Comparison of ENCODE assay signal across 30 cellular contexts in the genomic region with DNA sequence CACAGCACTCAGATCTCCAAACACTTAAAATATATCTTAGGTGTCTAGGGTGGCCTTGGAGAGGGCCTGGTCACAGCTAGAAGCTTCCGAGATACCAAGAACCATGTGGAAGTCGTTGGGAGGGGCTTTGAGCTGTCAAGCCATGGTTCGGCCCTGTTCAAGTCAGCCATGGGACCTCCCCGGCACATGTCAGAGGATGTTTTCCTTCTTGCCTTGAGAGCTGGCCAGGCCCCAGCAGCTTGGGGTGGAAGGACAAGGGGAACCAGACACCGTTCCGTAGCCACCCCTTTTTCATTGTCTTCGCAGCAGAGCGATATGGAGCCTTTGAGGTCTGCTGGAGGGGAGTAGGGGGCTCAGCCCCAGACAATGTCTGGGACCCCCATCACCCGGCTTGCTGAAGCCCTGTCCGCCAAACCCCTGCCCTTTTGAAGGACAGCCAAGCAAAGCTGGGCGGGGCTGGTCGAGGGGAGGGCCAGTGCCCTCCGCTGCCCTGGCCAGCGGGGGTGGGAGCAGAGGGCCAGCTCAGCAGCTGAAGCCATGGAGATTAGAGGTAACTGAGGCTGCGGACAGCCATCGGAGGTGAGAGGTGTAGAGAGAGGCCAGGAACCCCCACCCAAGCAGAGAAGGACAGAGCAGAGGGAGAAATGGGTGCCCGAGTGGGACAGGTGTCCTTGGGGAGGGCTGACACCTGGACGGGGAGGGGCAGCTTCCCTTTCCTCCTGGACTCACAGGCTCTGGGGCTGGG. TPM values are rescaled to one million over a fixed set of nuclear protein-coding genes. Genes with fewer than 3 reads are reported as not detected.
A peak's percentile ranks its signal among the peaks of the same experiment; 100 is the strongest.
DNase-seq lines count a peak whose midpoint lies in the region; TF ChIP-seq lines count a peak whose summit lies in the region.
"Had no signal": no experiment of that assay in that cellular context is flagged by ENCODE, and none has a peak within 500 bp of the region (broad histone marks: within the 10 kb centered on the region; RNA-seq: fewer than 3 reads in every experiment).

No MANE protein-coding gene starts in this region.

- DNase-seq in CD14-positive monocyte (ENCODE audit: low spot score) (peak; percentile 38), GM13976 (ENCODE audit: low spot score) (peak; percentile 22), endodermal cell (no peak), prostate gland (ENCODE audit: low spot score) (peak; percentile 74), NCI-H1694 (lab: John Stamatoyannopoulos, UW) (no peak), NCI-H1930 (lab: John Stamatoyannopoulos, UW) (no peak)
- no peak for DNase-seq in stimulated activated CD4-positive, alpha-beta T cell treated with anti-CD3 and anti-CD28 coated beads, Interleukin-2, amount 100 ng/mL, for 48 hours
- no peak for DNase-seq in CD4-positive, alpha-beta memory T cell
- DNase-seq: activated B cell treated with CpG ODN at 0.5 μM for 24 hours; activated CD8-positive, alpha-beta T cell treated with anti-CD3 and anti-CD28 coated beads for 36 hours; activated naive CD4-positive, alpha-beta T cell treated with Interleukin-2 at 50 U/mL for 16 hours; activated T-cell treated with anti-CD3 and anti-CD28 coated beads, Interleukin-2, amount 50 U/mL, for 1 hour; amygdala; CD4-positive, alpha-beta T cell; DND-41; effector CD4-positive, alpha-beta T cell; glutamatergic neuron; MG63; NCI-H2171; NCI-H82; stimulated activated CD4-positive, alpha-beta T cell treated with anti-CD3 and anti-CD28 coated beads, Interleukin-4, amount 100 ng/mL, for 24 hours had no signal

- H3K9me3 Mint-ChIP-seq in CD14-positive monocyte (peaks cover 0 to 5% (median 0%) of the 10 kb centered on the region in 7 donors), endodermal cell (no peaks in the 10 kb centered on the region)
- H3K9me3 Mint-ChIP-seq in CD4-positive, alpha-beta memory T cell, result peaks cover 0 to 4% (median 0%) of the 10 kb centered on the region in 8 donors
- H3K9me3 Mint-ChIP-seq: activated B cell treated with CpG ODN at 0.5 μM for 24 hours; activated CD8-positive, alpha-beta T cell treated with anti-CD3 and anti-CD28 coated beads for 36 hours; CD4-positive, alpha-beta T cell; IgD-negative memory B cell; T-helper 2 cell treated with Interferon-gamma antibody and Interleukin-4, amounts not matched to agents 5 μg/mL and 100 μg/mL, for 36 hours had no signal

- CTCF ChIA-PET in CD4-positive, alpha-beta memory T cell (lab: Charles Lee; ENCODE audit: partially characterized antibody), result no interaction called here

- H3K27me3 ChIP-seq in endodermal cell (ENCODE audit: control insufficient read depth, insufficient read depth, low read length, poor library complexity, severe bottlenecking), result peaks cover 19% of the 10 kb centered on the region
- no peaks in the 10 kb centered on the region for H3K27me3 ChIP-seq in prostate gland (replicated peaks; ENCODE audit: insufficient read depth)
- H3K27me3 ChIP-seq in CD4-positive, alpha-beta memory T cell (ENCODE audit: insufficient read depth, low read length), result no peaks in the 10 kb centered on the region

- H3K4me1 Mint-ChIP-seq in CD14-positive monocyte (no peaks in the 10 kb centered on the region), endodermal cell (peaks cover 41% of the 10 kb centered on the region)
- peaks cover 0 to 4% (median 2%) of the 10 kb centered on the region in 4 donors for H3K4me1 Mint-ChIP-seq in CD4-positive, alpha-beta memory T cell
- H3K4me1 Mint-ChIP-seq: activated B cell treated with CpG ODN at 0.5 μM for 24 hours, IgD-negative memory B cell had no signal

- H3K36me3 Mint-ChIP-seq in CD14-positive monocyte (no peaks in the 10 kb centered on the region), endodermal cell (ENCODE audit: low read depth) (no peaks in the 10 kb centered on the region)
- H3K36me3 Mint-ChIP-seq in CD4-positive, alpha-beta memory T cell, result no peaks in the 10 kb centered on the region
- H3K36me3 Mint-ChIP-seq: IgD-negative memory B cell had no signal

- intact Hi-C loops in CD14-positive monocyte (cut with micrococcal nuclease) (no loop called here), prostate gland (cut with DNase I) (no loop called here)
- intact Hi-C loops in CD4-positive, alpha-beta memory T cell (cut with micrococcal nuclease), result no loop called here

- TF ChIP-seq POLR2A in prostate gland (IDR thresholded peaks at IDR 0.05), result peak; percentile 39

- no peak for TF ChIP-seq CTCF in CD14-positive monocyte (IDR thresholded peaks at IDR 0.05)
- no peak for TF ChIP-seq CTCF in GM13976 (IDR thresholded peaks at IDR 0.05; ENCODE audit: borderline replicate concordance, control extremely low read depth, extremely low read depth, insufficient read depth, missing control alignments)
- TF ChIP-seq CTCF in endodermal cell (conservative IDR thresholded peaks at IDR 0.05), result no peak
- no peak for TF ChIP-seq CTCF in prostate gland (IDR thresholded peaks at IDR 0.05)

- H3K9me3 ChIP-seq in endodermal cell (ENCODE audit: control insufficient read depth, low read length) (no peaks in the 10 kb centered on the region), prostate gland (no peaks in the 10 kb centered on the region)
- no peaks in the 10 kb centered on the region for H3K9me3 ChIP-seq in CD4-positive, alpha-beta memory T cell (ENCODE audit: control insufficient read depth in 1 of 2, low read length in 2 of 2)
- H3K9me3 ChIP-seq: MG63, SJSA1 had no signal

- H3K27ac Mint-ChIP-seq in CD14-positive monocyte (no peak overlapping the region), endodermal cell (peak overlapping the region; percentile 39)
- H3K27ac Mint-ChIP-seq in CD4-positive, alpha-beta memory T cell, result no peak overlapping the region
- H3K27ac Mint-ChIP-seq: activated B cell treated with CpG ODN at 0.5 μM for 24 hours; activated CD8-positive, alpha-beta T cell treated with anti-CD3 and anti-CD28 coated beads for 36 hours; CD4-positive, alpha-beta T cell; IgD-negative memory B cell; T-helper 2 cell treated with Interferon-gamma antibody and Interleukin-4, amounts not matched to agents 5 μg/mL and 100 μg/mL, for 36 hours had no signal

- no peak overlapping the region for H3K27ac ChIP-seq in endodermal cell (ENCODE audit: low read depth, low read length)
- peak overlapping the region; percentile 83 to 86 for H3K27ac ChIP-seq in prostate gland
- no peak overlapping the region for H3K27ac ChIP-seq in CD4-positive, alpha-beta memory T cell (ENCODE audit: low read depth, low read length)
- H3K27ac ChIP-seq: parathyroid adenoma, SJSA1 had no signal

- H3K27me3 Mint-ChIP-seq in CD14-positive monocyte (ENCODE audit: low read depth in 3 of 3) (peaks cover 18 to 44% (median 26%) of the 10 kb centered on the region in 3 donors), endodermal cell (ENCODE audit: insufficient read depth) (peaks cover 24% of the 10 kb centered on the region)
- peaks cover 24 to 32% of the 10 kb centered on the region in 2 donors for H3K27me3 Mint-ChIP-seq in CD4-positive, alpha-beta memory T cell

- H3K4me1 ChIP-seq in endodermal cell (ENCODE audit: control insufficient read depth, insufficient read depth, low read length), result peaks cover 11% of the 10 kb centered on the region
- H3K4me1 ChIP-seq in prostate gland (replicated peaks), result no peaks in the 10 kb centered on the region
- H3K4me1 ChIP-seq in CD4-positive, alpha-beta memory T cell (ENCODE audit: insufficient read depth, low read length), result no peaks in the 10 kb centered on the region
- H3K4me1 ChIP-seq: SJSA1 had no signal

- WGBS in endodermal cell (ENCODE audit: insufficient coverage in 1 of 2, insufficient read length in 1 of 2), 2 experiments, result 88 to 89% methylated on average over 10 to 18 of the region's 18 CpGs
- WGBS in prostate gland, result 27% methylated on average over 18 of the region's 18 CpGs

- POLR2A ChIA-PET in CD4-positive, alpha-beta memory T cell (lab: Charles Lee; ENCODE audit: partially characterized antibody), result no interaction called here

- in situ Hi-C loops in GM13976 (cut with MboI; ENCODE audit: low sequenced_read_pairs, unreplicated experiment), result no loop called here

- H3K9ac ChIP-seq in endodermal cell (ENCODE audit: extremely low read depth, low read length, poor library complexity, severe bottlenecking), result peak overlapping the region; percentile 6
- H3K9ac ChIP-seq: parathyroid adenoma had no signal

- H3K4me3 Mint-ChIP-seq in CD14-positive monocyte, result no peak overlapping the region
- no peak overlapping the region for H3K4me3 Mint-ChIP-seq in endodermal cell
- H3K4me3 Mint-ChIP-seq in CD4-positive, alpha-beta memory T cell, result no peak overlapping the region
- H3K4me3 Mint-ChIP-seq: activated B cell treated with CpG ODN at 0.5 μM for 24 hours; activated CD8-positive, alpha-beta T cell treated with anti-CD3 and anti-CD28 coated beads for 36 hours; CD4-positive, alpha-beta T cell; IgD-negative memory B cell; T-helper 2 cell treated with Interferon-gamma antibody and Interleukin-4, amounts not matched to agents 5 μg/mL and 100 μg/mL, for 36 hours had no signal

- H3K4me3 ChIP-seq in endodermal cell (ENCODE audit: low read length), result no peak overlapping the region
- peak overlapping the region; percentile 36 to 38 for H3K4me3 ChIP-seq in prostate gland
- no peak overlapping the region for H3K4me3 ChIP-seq in CD4-positive, alpha-beta memory T cell (ENCODE audit: low read length in 2 of 2)
- H3K4me3 ChIP-seq: lung, MG63, SJSA1, smooth muscle cell had no signal

- H3K36me3 ChIP-seq in endodermal cell (ENCODE audit: control insufficient read depth, insufficient read depth, low read length) (no peaks in the 10 kb centered on the region), prostate gland (no peaks in the 10 kb centered on the region)
- H3K36me3 ChIP-seq in CD4-positive, alpha-beta memory T cell (ENCODE audit: insufficient read depth, low read length), result no peaks in the 10 kb centered on the region
- H3K36me3 ChIP-seq: MG63, SJSA1 had no signal

RNA-seq across cellular contexts. Expression of gene KLK11, which starts 0.4 kb away (rescaled TPM):
- not detected for polyA plus RNA-seq in CD14-positive monocyte
- 1 to 10 TPM in 1 of 2 donors, under 1 TPM in 1; 0.29 to 2.5 TPM for total RNA-seq in endodermal cell
- not detected for polyA plus RNA-seq in endodermal cell (2013, experiment 1 of 2)
- polyA plus RNA-seq in endodermal cell (2013, experiment 2 of 2), result not detected
- 100 to 1,000 TPM in 1 of 2 donors, 10 to 100 TPM in 1; 67.7 to 315 TPM for total RNA-seq in prostate gland
- total RNA-seq in CD4-positive, alpha-beta memory T cell, result not detected
- not detected for polyA plus RNA-seq in CD4-positive, alpha-beta memory T cell
- total RNA-seq: activated B cell treated with CpG ODN at 0.5 μM for 24 hours; activated CD8-positive, alpha-beta T cell treated with anti-CD3 and anti-CD28 coated beads for 36 hours; CD4-positive, alpha-beta T cell; cerebellum; myocyte; SJSA1; subcutaneous adipose tissue had no signal
- polyA plus RNA-seq: IgD-negative memory B cell had no signal

RNA-seq across cellular contexts. Expression of gene KLK10, which starts 6.5 kb away (rescaled TPM):
- polyA plus RNA-seq in CD14-positive monocyte, result not detected
- total RNA-seq in endodermal cell (under 1 TPM; 0.46 to 0.91 TPM), prostate gland (10 to 100 TPM in 1 of 2 donors, 1 to 10 TPM in 1; 7.4 to 49.6 TPM)
- polyA plus RNA-seq in endodermal cell (2013, experiment 1 of 2), result 0.50 TPM
- 0.21 TPM for polyA plus RNA-seq in endodermal cell (2013, experiment 2 of 2)
- total RNA-seq in CD4-positive, alpha-beta memory T cell, result not detected
- polyA plus RNA-seq in CD4-positive, alpha-beta memory T cell, result not detected
- total RNA-seq: activated B cell treated with CpG ODN at 0.5 μM for 24 hours; activated CD8-positive, alpha-beta T cell treated with anti-CD3 and anti-CD28 coated beads for 36 hours; CD4-positive, alpha-beta T cell; myocyte; SJSA1 had no signal
- polyA plus RNA-seq: IgD-negative memory B cell had no signal

RNA-seq across cellular contexts. Expression of gene KLK12, which starts 8.8 kb away (rescaled TPM):
- polyA plus RNA-seq in CD14-positive monocyte, result not detected
- total RNA-seq in endodermal cell, result not detected
- not detected for polyA plus RNA-seq in endodermal cell (2013, experiment 1 of 2)
- polyA plus RNA-seq in endodermal cell (2013, experiment 2 of 2), result not detected
- under 1 TPM in 1 of 2 donors, not detected in 1; 0.73 TPM for total RNA-seq in prostate gland
- total RNA-seq in CD4-positive, alpha-beta memory T cell, result not detected
- not detected for polyA plus RNA-seq in CD4-positive, alpha-beta memory T cell
- total RNA-seq: activated B cell treated with CpG ODN at 0.5 μM for 24 hours; activated CD8-positive, alpha-beta T cell treated with anti-CD3 and anti-CD28 coated beads for 36 hours; CD4-positive, alpha-beta T cell; cerebellum; myocyte; SJSA1; subcutaneous adipose tissue had no signal
- polyA plus RNA-seq: IgD-negative memory B cell had no signal

RNA-seq across cellular contexts. Expression of gene KLK8, which starts 24.6 kb away (rescaled TPM):
- not detected for polyA plus RNA-seq in CD14-positive monocyte
- 1 to 10 TPM in 1 of 2 donors, not detected in 1; 1.1 TPM for total RNA-seq in endodermal cell
- 0.64 TPM for polyA plus RNA-seq in endodermal cell (2013, experiment 1 of 2)
- 1.0 TPM for polyA plus RNA-seq in endodermal cell (2013, experiment 2 of 2)
- total RNA-seq in prostate gland, result not detected
- total RNA-seq in CD4-positive, alpha-beta memory T cell, result not detected
- polyA plus RNA-seq in CD4-positive, alpha-beta memory T cell, result not detected
- total RNA-seq: activated B cell treated with CpG ODN at 0.5 μM for 24 hours; activated CD8-positive, alpha-beta T cell treated with anti-CD3 and anti-CD28 coated beads for 36 hours; CD4-positive, alpha-beta T cell; cerebellum; lung; myocyte; SJSA1; subcutaneous adipose tissue had no signal
- polyA plus RNA-seq: IgD-negative memory B cell, smooth muscle cell had no signal

RNA-seq across cellular contexts. Expression of gene KLK13, which starts 38.9 kb away (rescaled TPM):
- not detected for polyA plus RNA-seq in CD14-positive monocyte
- total RNA-seq in endodermal cell, result 1 to 10 TPM in 1 of 2 donors, under 1 TPM in 1; 0.42 to 3.4 TPM
- not detected for polyA plus RNA-seq in endodermal cell (2013, experiment 1 of 2)
- not detected for polyA plus RNA-seq in endodermal cell (2013, experiment 2 of 2)
- under 1 TPM in 1 of 2 donors, not detected in 1; 0.77 TPM for total RNA-seq in prostate gland
- total RNA-seq in CD4-positive, alpha-beta memory T cell, result not detected
- not detected for polyA plus RNA-seq in CD4-positive, alpha-beta memory T cell
- total RNA-seq: activated B cell treated with CpG ODN at 0.5 μM for 24 hours; activated CD8-positive, alpha-beta T cell treated with anti-CD3 and anti-CD28 coated beads for 36 hours; CD4-positive, alpha-beta T cell; cerebellum; myocyte; SJSA1; subcutaneous adipose tissue had no signal
- polyA plus RNA-seq: IgD-negative memory B cell had no signal

Comparison
In these comparisons a context has a peak if more than half of its experiments do, and no peak if none do; other contexts are left out.
1. DNase-seq: peak in CD14-positive monocyte (single experiment), GM13976 (single experiment) and prostate gland (single experiment); none in endodermal cell (single experiment), NCI-H1694 (single experiment), stimulated activated CD4-positive, alpha-beta T cell treated with anti-CD3 and anti-CD28 coated beads, Interleukin-2, amount 100 ng/mL, for 48 hours (0 of 2), CD4-positive, alpha-beta memory T cell (0 of 5) and NCI-H1930 (0 of 2).
2. H3K27ac ChIP-seq: peak in prostate gland (2 of 2); none in endodermal cell (single experiment) and CD4-positive, alpha-beta memory T cell (single experiment).
3. H3K4me3 ChIP-seq: peak in prostate gland (2 of 2); none in endodermal cell (single experiment) and CD4-positive, alpha-beta memory T cell (0 of 2).
4. RNA of gene KLK11, which starts 0.4 kb away (total RNA-seq): 67.7 to 315 TPM in prostate gland; 0.29 to 2.5 TPM in endodermal cell and not detected in CD4-positive, alpha-beta memory T cell; every median in the first group is over 10 times any median in the second.
5. RNA of gene KLK10, which starts 6.5 kb away (total RNA-seq): 7.4 to 49.6 TPM in prostate gland; 0.46 to 0.91 TPM in endodermal cell and not detected in CD4-positive, alpha-beta memory T cell; every median in the first group is over 4 times any median in the second.